In genomic region chr12:51941011-51941561, GRCh38 we compare ENCODE assay signal across 10 cellular contexts. TPM values are rescaled to one million over a fixed set of nuclear protein-coding genes. Genes with fewer than 3 reads are reported as not detected.
A peak's percentile ranks its signal among the peaks of the same experiment; 100 is the strongest.
DNase-seq lines count a peak whose midpoint lies in the region; FAIRE-seq and TF ChIP-seq lines count a peak whose summit lies in the region.
"Had no signal": no experiment of that assay in that cellular context is flagged by ENCODE, and none has a peak within 500 bp of the region (broad histone marks: within the 10 kb centered on the region; RNA-seq: fewer than 3 reads in every experiment).

No MANE protein-coding gene starts in this region.

- H3K14ac ChIP-seq in H1 (ENCODE audit: insufficient read length): no peak overlapping the region

- no peaks in the 10 kb centered on the region for H3K79me1 ChIP-seq in H1 (ENCODE audit: low read depth, low read length)

- no peak overlapping the region for H2BK15ac ChIP-seq in H1 (ENCODE audit: low read length)

- H3K4me2 ChIP-seq in H1 (ENCODE audit: insufficient read depth in 1 of 2, low read depth in 2 of 2, low read length in 2 of 2): no peak overlapping the region

- TF ChIP-seq CTCF in H1 (IDR thresholded peaks at IDR 0.05; ENCODE audit: control extremely low read depth in 1 of 3, insufficient read depth in 1 of 3, low read depth in 1 of 3, low read length in 3 of 3): no peak

- no peak for FAIRE-seq in H1 (lab: Jason Lieb, UNC)
- FAIRE-seq: GM18507 had no signal

- TF ChIP-seq POLR2A in H1 (IDR thresholded peaks at IDR 0.05; ENCODE audit: control extremely low read depth in 1 of 2, low read depth in 2 of 2, low read length in 2 of 2) (no peak), erythroblast (IDR thresholded peaks at IDR 0.05; ENCODE audit: low read length) (no peak)

- DNase-seq in DMS79 (lab: John Stamatoyannopoulos, UW) (peak; percentile 59), NCI-H2227 treated with DMSO at 0.1 percent for 48 hours (lab: John Stamatoyannopoulos, UW) (peak; percentile 60), H1 (ENCODE audit: low read depth in 1 of 2, low spot score in 2 of 2) (no peak), mesenteric fat pad (ENCODE audit: low spot score) (peak; percentile 65), erythroblast (lab: John Stamatoyannopoulos, UW) (no peak), hippocampal formation (lab: John Stamatoyannopoulos, UW) (no peak), glomerular visceral epithelial cell (ENCODE audit: extremely low spot score) (no peak), inferior parietal cortex (ENCODE audit: extremely low spot score) (no peak)

- no peak overlapping the region for H3K23ac ChIP-seq in H1 (ENCODE audit: insufficient read length)

- POLR2A ChIA-PET in H1 (lab: Charles Lee; ENCODE audit: partially characterized antibody): no interaction called here

- no peak overlapping the region for H3K18ac ChIP-seq in H1 (ENCODE audit: extremely low read depth, low read length)

- H2BK12ac ChIP-seq in H1 (ENCODE audit: low read depth, low read length): no peak overlapping the region

- H3K23me2 ChIP-seq in H1 (ENCODE audit: low read depth, low read length): 0 out of 2 replicates have a peak, but pooled peaks cover 2% of the 10 kb centered on the region

- H4K8ac ChIP-seq in H1 (ENCODE audit: extremely low read depth, insufficient read depth, low read length): no peak overlapping the region

- no peak overlapping the region for H3K9ac ChIP-seq in H1 (replicated peaks in 1 of 4; ENCODE audit: extremely low read depth in 1 of 4, low read depth in 3 of 4, low read length in 3 of 4)

- H4K5ac ChIP-seq in H1 (ENCODE audit: insufficient read length, low read depth, low read length): no peak overlapping the region

- no peak overlapping the region for H2BK20ac ChIP-seq in H1 (ENCODE audit: low read length)

- H2BK120ac ChIP-seq in H1 (replicated peaks; ENCODE audit: low read depth, low read length): no peak overlapping the region

- H3K56ac ChIP-seq in H1 (replicated peaks; ENCODE audit: insufficient read length, low read depth, low read length): no peak overlapping the region

- no peak overlapping the region for H2BK5ac ChIP-seq in H1 (ENCODE audit: low read depth, low read length)

- H4K20me1 ChIP-seq in H1 (replicated peaks in 1 of 2; ENCODE audit: control insufficient read depth in 1 of 2, insufficient read depth in 2 of 2, low read length in 2 of 2): no peaks in the 10 kb centered on the region

- H3K4ac ChIP-seq in H1 (replicated peaks; ENCODE audit: insufficient read length, low read depth, low read length): no peak overlapping the region

- no peaks in the 10 kb centered on the region for H3K79me2 ChIP-seq in H1 (ENCODE audit: control insufficient read depth in 1 of 2, insufficient read depth in 2 of 2, low read length in 2 of 2)

- H3K36me3 ChIP-seq in H1 (ENCODE audit: control insufficient read depth in 2 of 4, insufficient read depth in 4 of 4, low read length in 3 of 4): no peaks in the 10 kb centered on the region

- peaks cover 0 to 2% (median 0%) of the 10 kb centered on the region in 4 experiments; a peak in 3 of 7 replicates for H3K4me1 ChIP-seq in H1 (replicated peaks in 1 of 4; ENCODE audit: control insufficient read depth in 3 of 4, insufficient read depth in 4 of 4, low read length in 3 of 4)

- no peak for TF ChIP-seq EP300 in H1 (IDR thresholded peaks at IDR 0.05; ENCODE audit: borderline replicate concordance in 1 of 2, low read depth in 2 of 2, low read length in 2 of 2)

- peak overlapping the region; percentile 34; the same call in 1 of the 2 replicates for H2AFZ ChIP-seq in H1 (ENCODE audit: low read length)

- H2AK5ac ChIP-seq in H1 (ENCODE audit: low read depth, low read length): no peak overlapping the region

- H3K9me3 ChIP-seq in H1 (ENCODE audit: insufficient read depth in 2 of 2, low read depth in 1 of 2, low read length in 1 of 2): peaks cover 0 to 5% of the 10 kb centered on the region in 2 experiments; a peak in 1 of 4 replicates

- WGBS in H1 (ENCODE audit: extremely low coverage in 1 of 2, insufficient coverage in 1 of 2, insufficient read length in 1 of 2, insufficient replicate concordance in 2 of 2, low coverage in 1 of 2, low lambda C conversion rate in 2 of 2, missing lambda C conversion rate in 1 of 2), 2 experiments: 85% methylated on average over 11 of the region's 11 CpGs; no CpG with 5 or more reads in 1 of the 2 experiments

- no peaks in the 10 kb centered on the region for H3K27me3 ChIP-seq in H1 (replicated peaks in 1 of 4; ENCODE audit: control insufficient read depth in 3 of 4, extremely low read depth in 1 of 4, insufficient read depth in 3 of 4, low read length in 3 of 4)

- no peak overlapping the region for H3K27ac ChIP-seq in H1 (ENCODE audit: low read depth, low read length)

- CTCF ChIA-PET in H1 (lab: Charles Lee; ENCODE audit: partially characterized antibody): interaction anchor here (1.7 to 10.1 kb wide), 3 partner anchors 17 to 40 kb away, joined by 3 to 106 read pairs (median 4); no protein-coding TSS in a partner anchor

- TF ChIP-seq RAD21 in H1 (IDR thresholded peaks at IDR 0.05 in 1 of 2, conservative IDR thresholded peaks at IDR 0.05 in 1 of 2; ENCODE audit: low read depth in 2 of 2, low read length in 2 of 2): no peak

- no peak overlapping the region for H4K91ac ChIP-seq in H1 (replicated peaks; ENCODE audit: insufficient read length, low read length)

- no peak overlapping the region for H3K4me3 ChIP-seq in H1 (ENCODE audit: extremely low read depth in 1 of 4, insufficient read depth in 2 of 4, low read depth in 3 of 4, low read length in 4 of 4)

TF ChIP-seq in H1, 55 proteins besides CTCF, POLR2A, EP300 and RAD21:
- no peak for TF ChIP-seq FOSL1 (IDR thresholded peaks at IDR 0.05; ENCODE audit: insufficient read depth, low read depth, low read length)
- TF ChIP-seq SUZ12 (IDR thresholded peaks at IDR 0.05; ENCODE audit: low read length): no peak
- TF ChIP-seq EGR1 (IDR thresholded peaks at IDR 0.05; ENCODE audit: borderline replicate concordance, low read depth, low read length): no peak
- no peak for TF ChIP-seq CBX8 (IDR thresholded peaks at IDR 0.05; ENCODE audit: borderline replicate concordance, low read depth, low read length)
- TF ChIP-seq HDAC6 (IDR thresholded peaks at IDR 0.05; ENCODE audit: low read depth, low read length): no peak
- TF ChIP-seq NANOG (IDR thresholded peaks at IDR 0.05; ENCODE audit: insufficient read depth, low read depth, low read length, poor library complexity, severe bottlenecking): no peak
- no peak for TF ChIP-seq CHD1 (IDR thresholded peaks at IDR 0.05; ENCODE audit: low read depth, low read length)
- no peak for TF ChIP-seq POU5F1 (IDR thresholded peaks at IDR 0.05; ENCODE audit: low read depth, low read length)
- TF ChIP-seq SP4 (IDR thresholded peaks at IDR 0.05; ENCODE audit: low read length): no peak
- no peak for TF ChIP-seq ZNF274 (IDR thresholded peaks at IDR 0.05; ENCODE audit: borderline replicate concordance, extremely low read depth, low read length)
- TF ChIP-seq RFX5 (IDR thresholded peaks at IDR 0.05; ENCODE audit: borderline replicate concordance, low read depth, low read length): no peak
- TF ChIP-seq TBP (IDR thresholded peaks at IDR 0.05; ENCODE audit: low read depth, low read length): no peak
- no peak for TF ChIP-seq SIN3A (conservative IDR thresholded peaks at IDR 0.05 in 1 of 2, IDR thresholded peaks at IDR 0.05 in 1 of 2; ENCODE audit: low read depth in 1 of 2, low read length in 2 of 2)
- TF ChIP-seq SIRT6 (IDR thresholded peaks at IDR 0.05; ENCODE audit: low read length): no peak
- TF ChIP-seq BCL11A (IDR thresholded peaks at IDR 0.05; ENCODE audit: low read depth in 2 of 2, low read length in 2 of 2): no peak
- no peak for TF ChIP-seq GABPA (IDR thresholded peaks at IDR 0.05; ENCODE audit: borderline replicate concordance, insufficient read depth, low read length)
- TF ChIP-seq ASH2L (IDR thresholded peaks at IDR 0.05; ENCODE audit: low read length): no peak
- TF ChIP-seq TAF1 (IDR thresholded peaks at IDR 0.05; ENCODE audit: low read depth, low read length): no peak
- TF ChIP-seq KDM1A (IDR thresholded peaks at IDR 0.05; ENCODE audit: borderline replicate concordance, low read length): no peak

RNA-seq across cellular contexts. Expression of gene ACVR1B, which starts 10.4 kb away (rescaled TPM):
- 13.5 and 16.0 TPM in 2 replicates for total RNA-seq in H1 (2021; fragmentation: NEBNext Ultra II Directional; extraction: Animal tissue kit (Norgen Biotek cat#: 25700))
- 19.2 and 24.7 TPM in 2 replicates for polyA plus RNA-seq in H1 (2011; rRNA removed)
- polyA plus RNA-seq in H1 (2011; cell fraction: cytosol; rRNA removed): 19.1 TPM
- polyA plus RNA-seq in H1 (2011; cell fraction: nucleus; rRNA removed): 18.9 TPM
- 12.9 to 19.5 TPM (median 17.3 TPM) in 4 replicates for polyA plus RNA-seq in H1 (2012, experiment 1 of 2)
- polyA plus RNA-seq in H1 (2012, experiment 2 of 2): 9.5 TPM
- 10.3 TPM for polyA plus RNA-seq in H1 (2013, experiment 1 of 2)
- polyA plus RNA-seq in H1 (2013, experiment 2 of 2): 11.9 TPM
- polyA minus RNA-seq in H1 (2011; rRNA and poly(A)+ RNA removed): 20.8 and 23.4 TPM in 2 replicates
- 12.9 TPM for polyA minus RNA-seq in H1 (2011; cell fraction: cytosol; rRNA and poly(A)+ RNA removed)
- polyA minus RNA-seq in H1 (2011; cell fraction: nucleus; rRNA and poly(A)+ RNA removed): 14.2 TPM
- total RNA-seq in mesenteric fat pad: 40.9 TPM

RNA-seq across cellular contexts. Expression of gene ACVRL1, which starts 33.8 kb away (rescaled TPM):
- 0.09 TPM in 1 of 2 replicates, not detected in the other for total RNA-seq in H1 (2021; fragmentation: NEBNext Ultra II Directional; extraction: Animal tissue kit (Norgen Biotek cat#: 25700))
- 0.35 and 0.50 TPM in 2 replicates for polyA plus RNA-seq in H1 (2011; rRNA removed)
- 0.54 TPM for polyA plus RNA-seq in H1 (2011; cell fraction: cytosol; rRNA removed)
- 1.2 TPM for polyA plus RNA-seq in H1 (2011; cell fraction: nucleus; rRNA removed)
- polyA plus RNA-seq in H1 (2012, experiment 1 of 2): 0.59 to 0.90 TPM (median 0.84 TPM) in 4 replicates
- polyA plus RNA-seq in H1 (2012, experiment 2 of 2): 0.10 TPM
- polyA plus RNA-seq in H1 (2013, experiment 1 of 2): 0.39 TPM
- 0.24 TPM for polyA plus RNA-seq in H1 (2013, experiment 2 of 2)
- polyA minus RNA-seq in H1 (2011; rRNA and poly(A)+ RNA removed): 0.39 and 0.82 TPM in 2 replicates
- polyA minus RNA-seq in H1 (2011; cell fraction: cytosol; rRNA and poly(A)+ RNA removed): not detected
- polyA minus RNA-seq in H1 (2011; cell fraction: nucleus; rRNA and poly(A)+ RNA removed): 1.4 TPM
- total RNA-seq in mesenteric fat pad: 85.2 TPM
- total RNA-seq: activated T-helper 17 cell treated with anti-CD3 and anti-CD28 coated beads, Interleukin-2, amount 50 U/mL, for 72 hours had no signal

RNA-seq across cellular contexts. Expression of gene ANKRD33, which starts 53.2 kb away (rescaled TPM):
- total RNA-seq in H1 (2021; fragmentation: NEBNext Ultra II Directional; extraction: Animal tissue kit (Norgen Biotek cat#: 25700)): 0.19 and 0.41 TPM in 2 replicates
- polyA plus RNA-seq in H1 (2011; rRNA removed): 0.53 and 1.5 TPM in 2 replicates
- 1.1 TPM for polyA plus RNA-seq in H1 (2011; cell fraction: cytosol; rRNA removed)
- polyA plus RNA-seq in H1 (2011; cell fraction: nucleus; rRNA removed): 8.7 TPM
- polyA plus RNA-seq in H1 (2012, experiment 1 of 2): 0.53 to 1.1 TPM (median 0.62 TPM) in 4 replicates
- polyA plus RNA-seq in H1 (2012, experiment 2 of 2): 0.39 TPM
- 0.34 TPM for polyA plus RNA-seq in H1 (2013, experiment 1 of 2)
- polyA plus RNA-seq in H1 (2013, experiment 2 of 2): 0.57 TPM
- 0.34 and 0.73 TPM in 2 replicates for polyA minus RNA-seq in H1 (2011; rRNA and poly(A)+ RNA removed)
- not detected for polyA minus RNA-seq in H1 (2011; cell fraction: cytosol; rRNA and poly(A)+ RNA removed)
- polyA minus RNA-seq in H1 (2011; cell fraction: nucleus; rRNA and poly(A)+ RNA removed): 3.4 TPM
- not detected for total RNA-seq in mesenteric fat pad
- total RNA-seq: activated T-helper 17 cell treated with anti-CD3 and anti-CD28 coated beads, Interleukin-2, amount 50 U/mL, for 72 hours had no signal

Comparison
In these comparisons a context has a peak if more than half of its experiments do, and no peak if none do; other contexts are left out.
1. DNase-seq: peak in DMS79 (single experiment), NCI-H2227 treated with DMSO at 0.1 percent for 48 hours (single experiment) and mesenteric fat pad (single experiment); none in H1 (0 of 2), erythroblast (0 of 2), hippocampal formation (0 of 2), glomerular visceral epithelial cell (single experiment) and inferior parietal cortex (single experiment).
2. RNA of gene ACVRL1, which starts 33.8 kb away (total RNA-seq): 85.2 TPM in mesenteric fat pad (single experiment); 0.09 TPM in H1; every median in the first group is over 10 times any median in the second.